29 cellular contexts compared by ENCODE assay signal in the genomic region with DNA sequence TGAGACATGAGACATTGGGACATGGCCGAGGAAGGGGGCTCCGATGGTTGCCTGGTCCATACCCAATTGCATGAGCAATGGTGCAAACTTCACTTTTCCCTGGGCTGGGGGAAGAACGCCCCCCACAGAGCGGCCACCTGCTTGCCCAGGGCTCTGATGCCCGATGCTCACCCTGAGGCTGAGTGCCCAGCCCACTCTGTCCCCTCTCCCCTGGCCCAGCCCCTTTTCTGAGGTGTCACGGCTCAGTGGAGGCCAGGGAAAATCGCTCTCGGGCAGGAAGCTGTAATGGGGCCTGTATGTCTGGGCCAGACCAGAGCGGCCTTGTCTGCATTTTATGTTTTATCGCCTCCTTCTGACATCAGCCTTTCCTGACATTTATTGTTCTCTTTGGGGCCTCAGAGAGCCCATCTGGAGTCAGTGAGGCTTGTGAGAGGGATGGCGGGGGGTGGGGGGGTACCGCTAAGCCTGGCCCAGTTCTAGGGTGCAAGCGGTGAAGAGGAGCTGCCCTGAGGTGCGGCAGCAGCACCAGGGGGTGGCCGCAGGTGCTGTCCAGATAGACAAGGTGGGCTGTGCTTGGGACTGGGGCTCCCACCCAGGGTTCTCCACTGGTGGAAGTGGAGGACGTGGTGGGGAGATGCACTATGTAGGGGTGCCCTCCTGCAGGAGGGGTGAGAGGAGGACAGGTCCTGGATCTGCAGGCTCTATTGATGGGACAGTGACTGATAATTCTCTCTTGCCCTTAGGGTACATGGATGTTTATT. TPM values are rescaled to one million over a fixed set of nuclear protein-coding genes. Genes with fewer than 3 reads are reported as not detected.
DNase-seq lines count a peak whose midpoint lies in the region; ATAC-seq and TF ChIP-seq lines count a peak whose summit lies in the region.
"Had no signal": no experiment of that assay in that cellular context is flagged by ENCODE, and none has a peak within 500 bp of the region (broad histone marks: within the 10 kb centered on the region; RNA-seq: fewer than 3 reads in every experiment).

No MANE protein-coding gene starts in this region.

- H3K9ac ChIP-seq in neural progenitor cell: no peak overlapping the region
- H3K9ac ChIP-seq: parathyroid adenoma had no signal

- no peaks in the 10 kb centered on the region for H3K9me3 ChIP-seq in neural progenitor cell (ENCODE audit: low read depth)
- H3K9me3 ChIP-seq in upper lobe of right lung: no peaks in the 10 kb centered on the region
- H3K9me3 ChIP-seq in esophagus squamous epithelium: no peaks in the 10 kb centered on the region
- H3K9me3 ChIP-seq: breast epithelium, gastrocnemius medialis, lower lobe of right lung, right lobe of liver, thoracic aorta had no signal

- CTCF ChIA-PET in activated naive CD4-positive, alpha-beta T cell treated with anti-CD3 and anti-CD28 coated beads, Interleukin-2, amount 10 ng/mL, durations not matched to agents 7 days and 5 days (lab: Charles Lee): no interaction called here
- CTCF ChIA-PET in activated naive CD4-positive, alpha-beta T cell treated with anti-CD3 and anti-CD28 coated beads for 36 hours (lab: Charles Lee): interaction anchor here (1.2 kb wide), 1 partner anchor 49 kb away, joined by 3 read pairs; no protein-coding TSS in a partner anchor

- H3K4me3 Mint-ChIP-seq in activated naive CD4-positive, alpha-beta T cell treated with anti-CD3 and anti-CD28 coated beads, Interleukin-2, amount 10 ng/mL, durations not matched to agents 7 days and 5 days: no peak overlapping the region
- H3K4me3 Mint-ChIP-seq in activated naive CD4-positive, alpha-beta T cell treated with anti-CD3 and anti-CD28 coated beads for 36 hours: no peak overlapping the region
- no peak overlapping the region for H3K4me3 Mint-ChIP-seq in neural progenitor cell
- H3K4me3 Mint-ChIP-seq: activated CD8-positive, alpha-beta T cell treated with anti-CD3 and anti-CD28 coated beads for 36 hours; B cell; CD8-positive, alpha-beta memory T cell; nephron; T-cell had no signal

- peaks cover 10% of the 10 kb centered on the region for H3F3A ChIP-seq in neural progenitor cell (ENCODE audit: low read depth)

- intact Hi-C loops in activated naive CD4-positive, alpha-beta T cell treated with anti-CD3 and anti-CD28 coated beads for 36 hours (cut with micrococcal nuclease): no loop called here
- intact Hi-C loops in upper lobe of right lung (cut with DNase I) (no loop called here), esophagus squamous epithelium (cut with DNase I) (no loop called here)

- H3K9me3 Mint-ChIP-seq in activated naive CD4-positive, alpha-beta T cell treated with anti-CD3 and anti-CD28 coated beads, Interleukin-2, amount 10 ng/mL, durations not matched to agents 7 days and 5 days: peaks cover 2% of the 10 kb centered on the region
- H3K9me3 Mint-ChIP-seq in activated naive CD4-positive, alpha-beta T cell treated with anti-CD3 and anti-CD28 coated beads for 36 hours: no peaks in the 10 kb centered on the region
- peaks cover 2% of the 10 kb centered on the region for H3K9me3 Mint-ChIP-seq in neural progenitor cell
- H3K9me3 Mint-ChIP-seq: activated CD8-positive, alpha-beta T cell treated with anti-CD3 and anti-CD28 coated beads for 36 hours; activated naive CD4-positive, alpha-beta T cell treated with anti-CD3 and anti-CD28 coated beads, Interleukin-2, amount 50 U/mL, for 72 hours; CD8-positive, alpha-beta memory T cell; nephron; T-cell had no signal

- H3K27ac Mint-ChIP-seq in activated naive CD4-positive, alpha-beta T cell treated with anti-CD3 and anti-CD28 coated beads, Interleukin-2, amount 10 ng/mL, durations not matched to agents 7 days and 5 days: no peak overlapping the region
- no peak overlapping the region for H3K27ac Mint-ChIP-seq in activated naive CD4-positive, alpha-beta T cell treated with anti-CD3 and anti-CD28 coated beads for 36 hours
- H3K27ac Mint-ChIP-seq in neural progenitor cell: peak overlapping the region; percentile 66
- H3K27ac Mint-ChIP-seq: activated CD8-positive, alpha-beta T cell treated with anti-CD3 and anti-CD28 coated beads for 36 hours; activated naive CD4-positive, alpha-beta T cell treated with anti-CD3 and anti-CD28 coated beads, Interleukin-2, amount 50 U/mL, for 72 hours; B cell; CD8-positive, alpha-beta memory T cell; immature natural killer cell; nephron; T-cell had no signal

- H3K4me2 ChIP-seq in neural progenitor cell: no peak overlapping the region

- no peak overlapping the region for H3K4me3 ChIP-seq in coronary artery
- no peak overlapping the region for H3K4me3 ChIP-seq in neural progenitor cell
- no peak overlapping the region for H3K4me3 ChIP-seq in upper lobe of right lung
- no peak overlapping the region for H3K4me3 ChIP-seq in esophagus squamous epithelium
- H3K4me3 ChIP-seq: breast epithelium, gastrocnemius medialis, K562, lower lobe of right lung, right lobe of liver, thoracic aorta had no signal

- DNase-seq in activated naive CD4-positive, alpha-beta T cell treated with anti-CD3 and anti-CD28 coated beads, Interleukin-2, amount 10 ng/mL, durations not matched to agents 7 days and 5 days: peak; percentile 9
- no peak for DNase-seq in activated naive CD4-positive, alpha-beta T cell treated with anti-CD3 and anti-CD28 coated beads for 36 hours
- DNase-seq in coronary artery (ENCODE audit: low spot score): peak; percentile 46
- no peak for DNase-seq in neural progenitor cell (ENCODE audit: low spot score)
- peak; percentile 54 for DNase-seq in upper lobe of right lung
- DNase-seq in NOMO-1 treated with dmso at 0.1 percent for 144 hours (lab: John Stamatoyannopoulos, UW; ENCODE audit: unreplicated experiment): no peak
- DNase-seq in esophagus squamous epithelium (lab: John Stamatoyannopoulos, UW): no peak
- DNase-seq: activated CD8-positive, alpha-beta T cell treated with anti-CD3 and anti-CD28 coated beads for 36 hours; cortex of kidney; gastrocnemius medialis; hippocampal formation; immature natural killer cell; lower lobe of right lung; NCI-H1105 treated with DMSO at 0.1 percent for 48 hours; NCI-H1930; NCI-H526 treated with DMSO at 0.1 percent for 48 hours; stimulated activated CD4-positive, alpha-beta T cell treated with anti-CD3 and anti-CD28 coated beads, Interleukin-15, amount 100 ng/mL, for 24 hours; stimulated activated naive CD4-positive, alpha-beta T cell had no signal

- no peak overlapping the region for H2AFZ ChIP-seq in neural progenitor cell (replicated peaks)
- H2AFZ ChIP-seq: parathyroid adenoma had no signal

- H3K36me3 Mint-ChIP-seq in activated naive CD4-positive, alpha-beta T cell treated with anti-CD3 and anti-CD28 coated beads, Interleukin-2, amount 10 ng/mL, durations not matched to agents 7 days and 5 days: no peaks in the 10 kb centered on the region
- H3K36me3 Mint-ChIP-seq in activated naive CD4-positive, alpha-beta T cell treated with anti-CD3 and anti-CD28 coated beads for 36 hours (ENCODE audit: low read depth): no peaks in the 10 kb centered on the region
- H3K36me3 Mint-ChIP-seq in neural progenitor cell: no peaks in the 10 kb centered on the region
- H3K36me3 Mint-ChIP-seq: activated naive CD4-positive, alpha-beta T cell treated with anti-CD3 and anti-CD28 coated beads, Interleukin-2, amount 50 U/mL, for 72 hours; CD8-positive, alpha-beta memory T cell; immature natural killer cell; T-cell had no signal

- WGBS in esophagus squamous epithelium, 2 donors: 81 to 84% methylated on average over 9 to 11 of the region's 16 CpGs

- H3K27me3 ChIP-seq in neural progenitor cell: no peaks in the 10 kb centered on the region
- no peaks in the 10 kb centered on the region for H3K27me3 ChIP-seq in upper lobe of right lung
- peaks cover 0 to 61% (median 0%) of the 10 kb centered on the region in 4 donors for H3K27me3 ChIP-seq in esophagus squamous epithelium
- H3K27me3 ChIP-seq: breast epithelium, gastrocnemius medialis, right lobe of liver had no signal

- H3K79me2 ChIP-seq in neural progenitor cell (ENCODE audit: low read depth): no peaks in the 10 kb centered on the region
- H3K79me2 ChIP-seq: parathyroid adenoma had no signal

- H3K27me3 Mint-ChIP-seq in activated naive CD4-positive, alpha-beta T cell treated with anti-CD3 and anti-CD28 coated beads, Interleukin-2, amount 10 ng/mL, durations not matched to agents 7 days and 5 days: peaks cover 16% of the 10 kb centered on the region
- H3K27me3 Mint-ChIP-seq in activated naive CD4-positive, alpha-beta T cell treated with anti-CD3 and anti-CD28 coated beads for 36 hours (ENCODE audit: low read depth): peaks cover 10% of the 10 kb centered on the region
- H3K27me3 Mint-ChIP-seq in neural progenitor cell (ENCODE audit: insufficient read depth, low read depth): peaks cover 2% of the 10 kb centered on the region

- no peak for TF ChIP-seq POLR2A in esophagus squamous epithelium (IDR thresholded peaks at IDR 0.05)

- no peaks in the 10 kb centered on the region for H3K36me3 ChIP-seq in neural progenitor cell
- no peaks in the 10 kb centered on the region for H3K36me3 ChIP-seq in upper lobe of right lung
- no peaks in the 10 kb centered on the region for H3K36me3 ChIP-seq in esophagus squamous epithelium
- H3K36me3 ChIP-seq: breast epithelium, gastrocnemius medialis, lower lobe of right lung, right lobe of liver, thoracic aorta had no signal

- ATAC-seq in upper lobe of right lung: no peak
- ATAC-seq: activated CD8-positive, alpha-beta T cell treated with anti-CD3 and anti-CD28 coated beads for 36 hours; activated naive CD4-positive, alpha-beta T cell treated with anti-CD3 and anti-CD28 coated beads, Interleukin-2, amount 50 U/mL, for 72 hours; gastrocnemius medialis; K562; lower lobe of right lung; right lobe of liver; T-cell had no signal

- H3K4me1 ChIP-seq in neural progenitor cell (no peaks in the 10 kb centered on the region), upper lobe of right lung (no peaks in the 10 kb centered on the region), esophagus squamous epithelium (no peaks in the 10 kb centered on the region)
- H3K4me1 ChIP-seq: breast epithelium, gastrocnemius medialis, lower lobe of right lung, parathyroid adenoma, right lobe of liver had no signal

- H3K27ac ChIP-seq in coronary artery: no peak overlapping the region
- no peak overlapping the region for H3K27ac ChIP-seq in neural progenitor cell
- H3K27ac ChIP-seq in upper lobe of right lung: no peak overlapping the region
- no peak overlapping the region for H3K27ac ChIP-seq in esophagus squamous epithelium
- H3K27ac ChIP-seq: breast epithelium, gastrocnemius medialis, lower lobe of right lung, parathyroid adenoma, right lobe of liver, thoracic aorta had no signal

- TF ChIP-seq CTCF in coronary artery (IDR thresholded peaks at IDR 0.05) (no peak), neural progenitor cell (IDR thresholded peaks at IDR 0.05) (no peak), upper lobe of right lung (IDR thresholded peaks at IDR 0.05) (no peak), esophagus squamous epithelium (IDR thresholded peaks at IDR 0.05) (no peak)

- no peaks in the 10 kb centered on the region for H4K20me1 ChIP-seq in neural progenitor cell (ENCODE audit: low read depth)

- no peaks in the 10 kb centered on the region for H3K4me1 Mint-ChIP-seq in activated naive CD4-positive, alpha-beta T cell treated with anti-CD3 and anti-CD28 coated beads, Interleukin-2, amount 10 ng/mL, durations not matched to agents 7 days and 5 days
- no peaks in the 10 kb centered on the region for H3K4me1 Mint-ChIP-seq in activated naive CD4-positive, alpha-beta T cell treated with anti-CD3 and anti-CD28 coated beads for 36 hours (ENCODE audit: low read depth)
- H3K4me1 Mint-ChIP-seq in neural progenitor cell: no peaks in the 10 kb centered on the region
- H3K4me1 Mint-ChIP-seq: B cell; CD8-positive, alpha-beta memory T cell; T-cell had no signal

RNA-seq across cellular contexts. Expression of a gene that starts 46.1 kb away (rescaled TPM):
- total RNA-seq in activated naive CD4-positive, alpha-beta T cell treated with anti-CD3 and anti-CD28 coated beads for 36 hours: not detected
- total RNA-seq in neural progenitor cell (ENCODE audit: low replicate concordance) (not detected in 2 replicates), upper lobe of right lung (12.3 TPM), esophagus squamous epithelium (1 to 10 TPM in 2 of 4 donors, under 1 TPM in 2; 0.15 to 2.5 (median 0.93) TPM)
- total RNA-seq: activated CD8-positive, alpha-beta T cell treated with anti-CD3 and anti-CD28 coated beads for 36 hours; activated naive CD4-positive, alpha-beta T cell treated with anti-CD3 and anti-CD28 coated beads, Interleukin-2, amount 50 U/mL, for 72 hours; B cell; CD8-positive, alpha-beta memory T cell; K562; SK-MEL-5 had no signal

Comparison
In these comparisons a context has a peak if more than half of its experiments do, and no peak if none do; other contexts are left out.
1. DNase-seq: peak in activated naive CD4-positive, alpha-beta T cell treated with anti-CD3 and anti-CD28 coated beads, Interleukin-2, amount 10 ng/mL, durations not matched to agents 7 days and 5 days (single experiment), coronary artery (single experiment) and upper lobe of right lung (single experiment); none in activated naive CD4-positive, alpha-beta T cell treated with anti-CD3 and anti-CD28 coated beads for 36 hours (single experiment), neural progenitor cell (single experiment), NOMO-1 treated with dmso at 0.1 percent for 144 hours (single experiment) and esophagus squamous epithelium (single experiment).